Comparison of ENCODE assay signal across 8 cellular contexts in the genomic region with DNA sequence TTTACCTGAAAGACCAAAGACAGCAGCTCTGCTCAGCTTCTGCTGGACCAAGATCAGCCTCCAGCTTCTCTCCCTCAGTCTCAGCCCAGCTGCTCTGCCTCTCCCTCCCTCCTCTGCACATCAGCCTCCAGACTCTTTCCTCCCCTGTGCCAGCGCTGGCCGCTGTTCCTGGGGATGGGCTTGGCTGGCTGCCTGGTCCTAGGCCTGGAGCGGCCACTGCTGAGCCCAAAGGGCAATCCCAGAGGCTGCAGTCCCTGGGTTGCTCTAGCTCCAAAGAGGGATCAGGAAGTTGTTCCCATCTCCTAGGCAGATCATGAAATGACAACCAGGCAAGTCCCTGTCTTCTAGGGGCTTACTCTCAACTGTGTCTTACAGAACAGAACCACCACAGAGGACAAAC. TPM values are rescaled to one million over a fixed set of nuclear protein-coding genes. Genes with fewer than 3 reads are reported as not detected.
DNase-seq lines count a peak whose midpoint lies in the region; ATAC-seq and TF ChIP-seq lines count a peak whose summit lies in the region.

No MANE protein-coding gene starts in this region.

- 6% methylated on average over 3 of the region's 3 CpGs for WGBS in liver
- 3 to 22% methylated on average over 3 of the region's 3 CpGs for whole genome bisulfite sequencing in testis, 2 donors

- H3K9me3 ChIP-seq in liver (ENCODE audit: control insufficient read depth in 4 of 4, low read length in 3 of 4) (no peaks in the 10 kb centered on the region), testis (no peaks in the 10 kb centered on the region)

- H3K27me3 ChIP-seq in liver (ENCODE audit: control insufficient read depth in 4 of 4, insufficient read depth in 4 of 4, low read length in 3 of 4) (no peaks in the 10 kb centered on the region), testis (no peaks in the 10 kb centered on the region)

- no peaks in the 10 kb centered on the region for H3K36me3 ChIP-seq in liver (ENCODE audit: control insufficient read depth in 4 of 4, insufficient read depth in 3 of 4, low read depth in 1 of 4, low read length in 3 of 4)
- no peaks in the 10 kb centered on the region for H3K36me3 ChIP-seq in testis (ENCODE audit: low read depth, missing control alignments)

- peak; percentile 67 to 75 for TF ChIP-seq RAD21 in liver (IDR thresholded peaks at IDR 0.05)

- DNase-seq in NCI-H2029 treated with DMSO at 0.1 percent for 48 hours (lab: John Stamatoyannopoulos, UW) (peak; percentile 25), dermis blood vessel endothelial cell (peak; percentile 69), testis (peak; percentile 80), kidney glomerular epithelial cell (lab: John Stamatoyannopoulos, UW) (no peak)
- no peak for DNase-seq in stimulated activated CD4-positive, alpha-beta T cell treated with anti-CD3 and anti-CD28 coated beads, Interleukin-2, amount 100 ng/mL, for 48 hours
- no peak for DNase-seq in activated CD8-positive, alpha-beta memory T cell treated with anti-CD3 and anti-CD28 coated beads, Interleukin-2, amount 50 U/mL, for 48 hours

- H3K4me3 ChIP-seq in liver (ENCODE audit: low read depth in 1 of 3, low read length in 3 of 3), result no peak overlapping the region
- H3K4me3 ChIP-seq in testis, result no peak overlapping the region

- ATAC-seq in HG03571 (IDR thresholded peaks at IDR 0.05; ENCODE audit: unreplicated experiment), result no peak

- no peak for TF ChIP-seq CTCF in liver (IDR thresholded peaks at IDR 0.05; ENCODE audit: low read depth, low read length, missing input control)
- no peak for TF ChIP-seq CTCF in testis (IDR thresholded peaks at IDR 0.05)

- no peak overlapping the region for H3K9ac ChIP-seq in liver (ENCODE audit: low read depth in 1 of 2, low read length in 2 of 2)

- H3K27ac ChIP-seq in liver (ENCODE audit: low read depth in 1 of 2, low read length in 2 of 2) (peak overlapping the region in 1 of 2 donors; percentile 49), testis (peak overlapping the region in 1 of 2 donors; percentile 57)

- intact Hi-C loops in testis (cut with DNase I; ENCODE audit: low total_unique reads), result no loop called here

- no peak for TF ChIP-seq POLR2A in testis (IDR thresholded peaks at IDR 0.05)

- H3K4me1 ChIP-seq in liver (ENCODE audit: control insufficient read depth in 4 of 4, insufficient read depth in 4 of 4, low read length in 3 of 4), result peaks cover 9 to 78% (median 59%) of the 10 kb centered on the region in 4 donors
- H3K4me1 ChIP-seq in testis, result peaks cover 37% of the 10 kb centered on the region

TF ChIP-seq in liver, 16 proteins besides CTCF, POLR2A, EP300 and RAD21:
- TF ChIP-seq YY1 (IDR thresholded peaks at IDR 0.05) (peak; percentile 68), HNF4G (IDR thresholded peaks at IDR 0.05) (peak; percentile 26), HNF4A (conservative IDR thresholded peaks at IDR 0.05) (peak; percentile 77 to 85), SP1 (IDR thresholded peaks at IDR 0.05) (peak; percentile 68), FOXA2 (IDR thresholded peaks at IDR 0.05) (peak; percentile 30), RXRA (IDR thresholded peaks at IDR 0.05) (peak; percentile 73 to 80), TAF1 (conservative IDR thresholded peaks at IDR 0.05) (no peak), GABPA (IDR thresholded peaks at IDR 0.05 in 1 of 2, conservative IDR thresholded peaks at IDR 0.05 in 1 of 2) (peak in 1 of 2 donors; percentile 49), JUND (IDR thresholded peaks at IDR 0.05) (peak in 1 of 2 donors; percentile 42), NR2F2 (IDR thresholded peaks at IDR 0.05) (no peak), FOXA1 (IDR thresholded peaks at IDR 0.05) (no peak), EGR1 (IDR thresholded peaks at IDR 0.05; ENCODE audit: low read depth in 2 of 2) (peak in 1 of 2 donors; percentile 60)
- TF ChIP-seq, protein P1, sequence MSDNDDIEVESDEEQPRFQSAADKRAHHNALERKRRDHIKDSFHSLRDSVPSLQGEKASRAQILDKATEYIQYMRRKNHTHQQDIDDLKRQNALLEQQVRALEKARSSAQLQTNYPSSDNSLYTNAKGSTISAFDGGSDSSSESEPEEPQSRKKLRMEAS (IDR thresholded peaks at IDR 0.05), result peak; percentile 13
- TF ChIP-seq, protein P2, sequence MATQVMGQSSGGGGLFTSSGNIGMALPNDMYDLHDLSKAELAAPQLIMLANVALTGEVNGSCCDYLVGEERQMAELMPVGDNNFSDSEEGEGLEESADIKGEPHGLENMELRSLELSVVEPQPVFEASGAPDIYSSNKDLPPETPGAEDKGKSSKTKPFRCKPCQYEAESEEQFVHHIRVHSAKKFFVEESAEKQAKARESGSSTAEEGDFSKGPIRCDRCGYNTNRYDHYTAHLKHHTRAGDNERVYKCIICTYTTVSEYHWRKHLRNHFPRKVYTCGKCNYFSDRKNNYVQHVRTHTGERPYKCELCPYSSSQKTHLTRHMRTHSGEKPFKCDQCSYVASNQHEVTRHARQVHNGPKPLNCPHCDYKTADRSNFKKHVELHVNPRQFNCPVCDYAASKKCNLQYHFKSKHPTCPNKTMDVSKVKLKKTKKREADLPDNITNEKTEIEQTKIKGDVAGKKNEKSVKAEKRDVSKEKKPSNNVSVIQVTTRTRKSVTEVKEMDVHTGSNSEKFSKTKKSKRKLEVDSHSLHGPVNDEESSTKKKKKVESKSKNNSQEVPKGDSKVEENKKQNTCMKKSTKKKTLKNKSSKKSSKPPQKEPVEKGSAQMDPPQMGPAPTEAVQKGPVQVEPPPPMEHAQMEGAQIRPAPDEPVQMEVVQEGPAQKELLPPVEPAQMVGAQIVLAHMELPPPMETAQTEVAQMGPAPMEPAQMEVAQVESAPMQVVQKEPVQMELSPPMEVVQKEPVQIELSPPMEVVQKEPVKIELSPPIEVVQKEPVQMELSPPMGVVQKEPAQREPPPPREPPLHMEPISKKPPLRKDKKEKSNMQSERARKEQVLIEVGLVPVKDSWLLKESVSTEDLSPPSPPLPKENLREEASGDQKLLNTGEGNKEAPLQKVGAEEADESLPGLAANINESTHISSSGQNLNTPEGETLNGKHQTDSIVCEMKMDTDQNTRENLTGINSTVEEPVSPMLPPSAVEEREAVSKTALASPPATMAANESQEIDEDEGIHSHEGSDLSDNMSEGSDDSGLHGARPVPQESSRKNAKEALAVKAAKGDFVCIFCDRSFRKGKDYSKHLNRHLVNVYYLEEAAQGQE (IDR thresholded peaks at IDR 0.05), result peak; percentile 58
- TF ChIP-seq, protein P3, sequence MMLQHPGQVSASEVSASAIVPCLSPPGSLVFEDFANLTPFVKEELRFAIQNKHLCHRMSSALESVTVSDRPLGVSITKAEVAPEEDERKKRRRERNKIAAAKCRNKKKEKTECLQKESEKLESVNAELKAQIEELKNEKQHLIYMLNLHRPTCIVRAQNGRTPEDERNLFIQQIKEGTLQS (IDR thresholded peaks at IDR 0.05), result no peak
- TF ChIP-seq, protein P4, sequence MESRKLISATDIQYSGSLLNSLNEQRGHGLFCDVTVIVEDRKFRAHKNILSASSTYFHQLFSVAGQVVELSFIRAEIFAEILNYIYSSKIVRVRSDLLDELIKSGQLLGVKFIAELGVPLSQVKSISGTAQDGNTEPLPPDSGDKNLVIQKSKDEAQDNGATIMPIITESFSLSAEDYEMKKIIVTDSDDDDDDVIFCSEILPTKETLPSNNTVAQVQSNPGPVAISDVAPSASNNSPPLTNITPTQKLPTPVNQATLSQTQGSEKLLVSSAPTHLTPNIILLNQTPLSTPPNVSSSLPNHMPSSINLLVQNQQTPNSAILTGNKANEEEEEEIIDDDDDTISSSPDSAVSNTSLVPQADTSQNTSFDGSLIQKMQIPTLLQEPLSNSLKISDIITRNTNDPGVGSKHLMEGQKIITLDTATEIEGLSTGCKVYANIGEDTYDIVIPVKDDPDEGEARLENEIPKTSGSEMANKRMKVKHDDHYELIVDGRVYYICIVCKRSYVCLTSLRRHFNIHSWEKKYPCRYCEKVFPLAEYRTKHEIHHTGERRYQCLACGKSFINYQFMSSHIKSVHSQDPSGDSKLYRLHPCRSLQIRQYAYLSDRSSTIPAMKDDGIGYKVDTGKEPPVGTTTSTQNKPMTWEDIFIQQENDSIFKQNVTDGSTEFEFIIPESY (IDR thresholded peaks at IDR 0.05), result no peak

RNA-seq across cellular contexts. Expression of a gene that starts 31.3 kb away (rescaled TPM):
- total RNA-seq in dermis blood vessel endothelial cell, result 33.8 and 80.8 TPM in 2 replicates
- 10 to 100 TPM in 1 of 2 donors, 1 to 10 TPM in 1; 4.9 to 16.8 TPM for total RNA-seq in liver
- 1 to 10 TPM; 2.7 to 4.6 TPM for polyA plus RNA-seq in liver
- total RNA-seq in testis, result 10 to 100 TPM; 15.2 to 16.5 TPM
- polyA plus RNA-seq in testis (ENCODE audit: insufficient read depth, low read depth, low replicate concordance), result 19.5 TPM

RNA-seq across cellular contexts. Expression of a gene that starts 31.7 kb away (rescaled TPM):
- total RNA-seq in dermis blood vessel endothelial cell (75.2 and 87.4 TPM in 2 replicates), liver (10 to 100 TPM; 33.2 to 49.5 TPM), testis (10 to 100 TPM; 30.2 to 43.0 TPM)
- polyA plus RNA-seq in liver (10 to 100 TPM; 52.0 to 57.3 TPM), testis (ENCODE audit: insufficient read depth, low read depth, low replicate concordance) (87.2 TPM)

Comparison
In these comparisons a context has a peak if more than half of its experiments do, and no peak if none do; other contexts are left out.
1. DNase-seq: peak in NCI-H2029 treated with DMSO at 0.1 percent for 48 hours (single experiment), dermis blood vessel endothelial cell (single experiment) and testis (single experiment); none in stimulated activated CD4-positive, alpha-beta T cell treated with anti-CD3 and anti-CD28 coated beads, Interleukin-2, amount 100 ng/mL, for 48 hours (0 of 2), activated CD8-positive, alpha-beta memory T cell treated with anti-CD3 and anti-CD28 coated beads, Interleukin-2, amount 50 U/mL, for 48 hours (single experiment) and kidney glomerular epithelial cell (single experiment).